Comparison of ENCODE assay signal across 10 cellular contexts in genomic region chr3:27714101-27714526, GRCh38. TPM values are rescaled to one million over a fixed set of nuclear protein-coding genes. Genes with fewer than 3 reads are reported as not detected.
DNase-seq lines count a peak whose midpoint lies in the region; ATAC-seq and TF ChIP-seq lines count a peak whose summit lies in the region.
"Had no signal": no experiment of that assay in that cellular context is flagged by ENCODE, and none has a peak within 500 bp of the region (broad histone marks: within the 10 kb centered on the region; RNA-seq: fewer than 3 reads in every experiment).

No MANE protein-coding gene starts in this region.

- H3K9me3 ChIP-seq in T-helper 17 cell (ENCODE audit: control insufficient read depth, low read length, poor library complexity, severe bottlenecking) = no peaks in the 10 kb centered on the region
- H3K9me3 ChIP-seq in skeletal muscle tissue (ENCODE audit: control insufficient read depth in 3 of 3, low read length in 3 of 3) = peaks cover 0 to 2% (median 0%) of the 10 kb centered on the region in 3 donors
- no peaks in the 10 kb centered on the region for H3K9me3 ChIP-seq in adrenal gland (replicated peaks in 1 of 3)

- H3K27me3 Mint-ChIP-seq in T-helper 17 cell (peaks cover 87% of the 10 kb centered on the region), glutamatergic neuron (ENCODE audit: unreplicated experiment) (peaks cover 32% of the 10 kb centered on the region)

- H3K27ac ChIP-seq in skeletal muscle tissue (ENCODE audit: low read depth, low read length) (no peak overlapping the region), adrenal gland (no peak overlapping the region)

- peaks cover 45 to 71% (median 50%) of the 10 kb centered on the region in 3 donors for H3K27me3 ChIP-seq in skeletal muscle tissue (ENCODE audit: control insufficient read depth in 3 of 3, insufficient read depth in 3 of 3, low read length in 3 of 3)
- peaks cover 40% of the 10 kb centered on the region for H3K27me3 ChIP-seq in adrenal gland

- DNase-seq in NCI-H510A treated with DMSO at 0.1 percent for 48 hours (lab: John Stamatoyannopoulos, UW) = peak; percentile 9
- DNase-seq in NCI-H510A (lab: John Stamatoyannopoulos, UW) = no peak
- DNase-seq in T-helper 17 cell = no peak
- no peak for DNase-seq in glutamatergic neuron
- DNase-seq in germinal center (ENCODE audit: low spot score) = no peak
- no peak for DNase-seq in adrenal gland

- H3K36me3 ChIP-seq in skeletal muscle tissue (ENCODE audit: control insufficient read depth in 3 of 3, insufficient read depth in 3 of 3, low read length in 3 of 3) = no peaks in the 10 kb centered on the region
- H3K36me3 ChIP-seq in adrenal gland (replicated peaks in 1 of 2) = no peaks in the 10 kb centered on the region

- peaks cover 6% of the 10 kb centered on the region for H3K9me3 Mint-ChIP-seq in glutamatergic neuron (ENCODE audit: unreplicated experiment)

- 22 to 33% (median 28%) methylated on average over 13 of the region's 13 CpGs for WGBS in adrenal gland, 4 donors

- H3K27ac Mint-ChIP-seq in T-helper 17 cell (peak overlapping the region; percentile 59), glutamatergic neuron (ENCODE audit: unreplicated experiment) (no peak overlapping the region)

- TF ChIP-seq CTCF in glutamatergic neuron (IDR thresholded peaks at IDR 0.05; ENCODE audit: partially characterized antibody, unreplicated experiment) (no peak), adrenal gland (IDR thresholded peaks at IDR 0.05) (no peak)

- peaks cover 29% of the 10 kb centered on the region for H3K4me1 Mint-ChIP-seq in T-helper 17 cell
- peaks cover 20% of the 10 kb centered on the region for H3K4me1 Mint-ChIP-seq in glutamatergic neuron (ENCODE audit: low read depth, unreplicated experiment)

- TF ChIP-seq POLR2A in adrenal gland (IDR thresholded peaks at IDR 0.05) = no peak

- intact Hi-C loops in adrenal gland (cut with DNase I) = loop anchor here (5.0 kb wide), 2 partner anchors 613 to 618 kb away; no protein-coding TSS in a partner anchor

- ATAC-seq in T-helper 17 cell = no peak
- ATAC-seq in HG03520 (IDR thresholded peaks at IDR 0.05; ENCODE audit: unreplicated experiment) = no peak
- ATAC-seq: Panc1 had no signal

- peak overlapping the region in 1 of 3 donors; percentile 55 for H3K9ac ChIP-seq in skeletal muscle tissue (ENCODE audit: low read depth in 1 of 3, low read length in 3 of 3)

- peak overlapping the region; percentile 76 to 82 (median 82) for H3K4me3 ChIP-seq in skeletal muscle tissue (ENCODE audit: low read length in 3 of 3)
- peak overlapping the region in 2 of 4 donors; percentile 28 to 59 for H3K4me3 ChIP-seq in adrenal gland

- H3K4me3 Mint-ChIP-seq in T-helper 17 cell (peak overlapping the region; percentile 100), glutamatergic neuron (ENCODE audit: unreplicated experiment) (peak overlapping the region; percentile 81)

- peaks cover 26 to 30% (median 27%) of the 10 kb centered on the region in 3 donors for H3K4me1 ChIP-seq in skeletal muscle tissue (ENCODE audit: control insufficient read depth in 3 of 3, insufficient read depth in 3 of 3, low read length in 3 of 3)
- H3K4me1 ChIP-seq in adrenal gland (replicated peaks in 1 of 2) = peaks cover 12% of the 10 kb centered on the region in 2 donors

- H3K36me3 Mint-ChIP-seq in T-helper 17 cell (ENCODE audit: low read depth) = peaks cover 5% of the 10 kb centered on the region
- H3K36me3 Mint-ChIP-seq in glutamatergic neuron (ENCODE audit: unreplicated experiment) = no peaks in the 10 kb centered on the region

RNA-seq across cellular contexts. Expression of gene EOMES, which starts 8.0 kb away (rescaled TPM):
- total RNA-seq in T-helper 17 cell (1 to 10 TPM in 1 of 2 donors, under 1 TPM in 1; 0.55 to 1.1 TPM), glutamatergic neuron (ENCODE audit: unreplicated experiment) (not detected), skeletal muscle tissue (0.52 TPM), adrenal gland (1 to 10 TPM in 1 of 8 donors, under 1 TPM in 7; 0.21 to 1.2 (median 0.45) TPM)
- polyA plus RNA-seq in adrenal gland = under 1 TPM; 0.10 to 0.55 (median 0.16) TPM
- total RNA-seq: glomerular endothelial cell had no signal
